ENCODE assay signal across 8 cellular contexts in the genomic region with DNA sequence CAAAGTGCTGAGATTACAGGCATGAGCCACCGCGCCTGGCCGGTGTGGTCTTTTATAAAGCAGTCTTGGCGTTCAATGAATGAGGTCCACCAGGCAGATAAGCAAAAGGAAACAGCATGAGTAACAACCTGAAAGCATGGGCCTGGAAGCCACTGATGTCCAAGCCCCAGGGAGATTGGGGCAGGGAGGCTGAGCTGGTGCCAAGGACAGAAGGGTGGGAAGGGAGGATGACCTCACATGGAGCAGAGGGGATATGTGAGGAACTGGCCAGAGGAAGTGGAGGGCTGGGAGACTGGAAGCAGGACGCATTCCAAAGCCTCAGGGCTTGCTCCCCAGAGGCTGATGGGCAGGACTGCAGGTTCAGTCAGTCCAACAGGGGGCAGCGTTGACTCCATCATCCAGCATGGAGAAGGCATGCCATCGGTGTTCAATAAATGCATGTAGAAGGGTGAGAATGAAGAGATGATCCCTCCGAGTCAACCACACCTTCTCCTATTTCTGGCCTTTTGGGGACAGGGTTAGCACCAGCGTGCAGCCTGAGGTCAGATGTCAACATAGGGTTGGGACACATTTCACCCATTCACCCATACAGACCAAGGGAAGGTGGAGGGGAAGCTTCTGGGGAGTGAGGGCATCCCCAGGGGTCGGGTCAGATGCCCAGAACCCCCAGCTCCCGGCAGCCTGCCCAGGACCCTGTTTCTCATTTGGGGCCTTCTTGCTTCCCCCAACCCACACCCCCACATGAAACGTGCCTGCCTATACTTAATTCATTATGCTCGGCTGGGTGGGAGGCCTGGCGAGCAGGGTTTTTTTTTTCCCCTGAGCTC.
DNase-seq lines count a peak whose midpoint lies in the region; ATAC-seq and TF ChIP-seq lines count a peak whose summit lies in the region.

No MANE protein-coding gene starts in this region.

- DNase-seq in GM12865 (ENCODE audit: low read depth), result peak; percentile 36
- peak; percentile 19 for DNase-seq in epithelial cell of esophagus (ENCODE audit: low read depth)
- DNase-seq in NCI-H1694 (lab: John Stamatoyannopoulos, UW), result no peak
- no peak for DNase-seq in RWPE1 (ENCODE audit: low spot score)

- H3K36me3 ChIP-seq in OCI-LY1 (ENCODE audit: insufficient read depth, low read length) (no peaks in the 10 kb centered on the region), parathyroid adenoma (ENCODE audit: control insufficient read depth, insufficient read depth, low read length) (no peaks in the 10 kb centered on the region)

- TF ChIP-seq CTCF in GM12865 (IDR thresholded peaks at IDR 0.05; ENCODE audit: insufficient read depth, low read depth, low read length, missing control alignments) (peak; percentile 61), OCI-LY1 (IDR thresholded peaks at IDR 0.05; ENCODE audit: low read length) (peak; percentile 60), epithelial cell of esophagus (IDR thresholded peaks at IDR 0.05; ENCODE audit: insufficient read depth, low read depth, low read length, missing control alignments) (peak; percentile 26), parathyroid adenoma (IDR thresholded peaks at IDR 0.05) (peak; percentile 24), RWPE1 (conservative IDR thresholded peaks at IDR 0.05; ENCODE audit: low read depth) (no peak)

- CTCF ChIA-PET in RWPE1 (lab: Yijun Ruan, JAX), result interaction anchor here (0.6 kb wide), 1 partner anchor 36 kb away, joined by 3 read pairs; no protein-coding TSS in a partner anchor

- H3K9me3 ChIP-seq in OCI-LY1 (ENCODE audit: low read length) (no peaks in the 10 kb centered on the region), parathyroid adenoma (ENCODE audit: control insufficient read depth, low read length) (no peaks in the 10 kb centered on the region)

- POLR2A ChIA-PET in RWPE1 (lab: Yijun Ruan, JAX; ENCODE audit: low non-redundant PET), result no interaction called here

- H2AFZ ChIP-seq in OCI-LY1 (ENCODE audit: low read length), result no peak overlapping the region
- no peak overlapping the region for H2AFZ ChIP-seq in parathyroid adenoma

- H3K4me1 ChIP-seq in OCI-LY1 (ENCODE audit: insufficient read depth, low read length, severe bottlenecking), result peaks cover 13% of the 10 kb centered on the region
- peaks cover 14% of the 10 kb centered on the region for H3K4me1 ChIP-seq in parathyroid adenoma

- H3K27ac ChIP-seq in OCI-LY1 (ENCODE audit: low read depth, low read length, poor library complexity, severe bottlenecking), result no peak overlapping the region
- no peak overlapping the region for H3K27ac ChIP-seq in parathyroid adenoma
- no peak overlapping the region for H3K27ac ChIP-seq in RWPE1

- H3K9me2 ChIP-seq in OCI-LY1 (ENCODE audit: low read depth, low read length), result no peaks in the 10 kb centered on the region

- no peak for ATAC-seq in GM19452 (IDR thresholded peaks at IDR 0.05; ENCODE audit: unreplicated experiment)
- no peak for ATAC-seq in GM21526 (IDR thresholded peaks at IDR 0.05; ENCODE audit: low FRiP score, unreplicated experiment)

- H4K20me1 ChIP-seq in OCI-LY1 (ENCODE audit: insufficient read depth, low read length), result no peaks in the 10 kb centered on the region

- H3K4me2 ChIP-seq in OCI-LY1 (ENCODE audit: low read length) (no peak overlapping the region), parathyroid adenoma (ENCODE audit: low read length) (no peak overlapping the region)

- no peaks in the 10 kb centered on the region for H3F3A ChIP-seq in OCI-LY1 (ENCODE audit: insufficient read depth, low read length)

- H3K79me2 ChIP-seq in OCI-LY1 (ENCODE audit: insufficient read depth, low read length) (no peaks in the 10 kb centered on the region), parathyroid adenoma (no peaks in the 10 kb centered on the region)

- H3K4me3 ChIP-seq in GM12865 (ENCODE audit: low read depth, low read length) (no peak overlapping the region), OCI-LY1 (ENCODE audit: low read depth, low read length, poor library complexity, severe bottlenecking) (no peak overlapping the region), epithelial cell of esophagus (ENCODE audit: low read length) (no peak overlapping the region), parathyroid adenoma (ENCODE audit: low read depth, low read length) (no peak overlapping the region)

- H3K27me3 ChIP-seq in OCI-LY1 (ENCODE audit: insufficient read depth, low read length) (no peaks in the 10 kb centered on the region), parathyroid adenoma (ENCODE audit: control insufficient read depth, insufficient read depth, low read length) (no peaks in the 10 kb centered on the region)

- H3K9ac ChIP-seq in OCI-LY1 (ENCODE audit: low read length) (no peak overlapping the region), parathyroid adenoma (no peak overlapping the region)

Comparison
In these comparisons a context has a peak if more than half of its experiments do, and no peak if none do; other contexts are left out.
1. DNase-seq: peak in GM12865 (single experiment) and epithelial cell of esophagus (single experiment); none in NCI-H1694 (single experiment) and RWPE1 (single experiment).